Comparison of ENCODE assay signal across 8 cellular contexts in genomic region chr20:45450097-45450818, GRCh38. TPM values are rescaled to one million over a fixed set of nuclear protein-coding genes. Genes with fewer than 3 reads are reported as not detected.
DNase-seq lines count a peak whose midpoint lies in the region; ATAC-seq, FAIRE-seq and TF ChIP-seq lines count a peak whose summit lies in the region.

No MANE protein-coding gene starts in this region.

- TF ChIP-seq CTCF in brain (conservative IDR thresholded peaks at IDR 0.05): peak; percentile 48 to 62
- peak in 5 of 6 experiments; percentile 13 to 58 (median 48) for TF ChIP-seq CTCF in upper lobe of left lung (IDR thresholded peaks at IDR 0.05)

- DNase-seq in Ammon's horn (ENCODE audit: low spot score) (peak; percentile 60), GM12891 (ENCODE audit: insufficient read length, low spot score) (no peak), NCI-H510A treated with DMSO at 0.1 percent for 48 hours (lab: John Stamatoyannopoulos, UW) (peak; percentile 39), left colon (peak in 1 of 2 donors; percentile 21), upper lobe of left lung (peak in 1 of 2 donors; percentile 31)

- H3K4me1 ChIP-seq in upper lobe of left lung: peaks cover 0 to 14% (median 0%) of the 10 kb centered on the region in 4 donors

- TF ChIP-seq POLR2A in GM12891 (IDR thresholded peaks at IDR 0.05; ENCODE audit: low read depth, low read length) (no peak), upper lobe of left lung (IDR thresholded peaks at IDR 0.05) (no peak)

- no peak overlapping the region for H3K27ac Mint-ChIP-seq in brain

- no peaks in the 10 kb centered on the region for H3K36me3 ChIP-seq in upper lobe of left lung

- peaks cover 13% of the 10 kb centered on the region for H3K27me3 Mint-ChIP-seq in brain

- WGBS in upper lobe of left lung, 2 donors: 64 to 70% methylated on average over 3 to 5 of the region's 5 CpGs

- H3K27ac ChIP-seq in upper lobe of left lung: peak overlapping the region in 1 of 4 donors; percentile 36

- H3K27me3 ChIP-seq in upper lobe of left lung: no peaks in the 10 kb centered on the region

- peak; percentile 26 for FAIRE-seq in GM12891 (lab: Jason Lieb, UNC)

- intact Hi-C loops in left colon (cut with DNase I, micrococcal nuclease): no loop called here

- ATAC-seq in left colon (peak; percentile 86), upper lobe of left lung (ENCODE audit: low FRiP score in 2 of 2) (peak; percentile 6 to 82), HG02852 (IDR thresholded peaks at IDR 0.05; ENCODE audit: unreplicated experiment) (no peak), HG02870 (IDR thresholded peaks at IDR 0.05; ENCODE audit: unreplicated experiment) (no peak)

- no peak overlapping the region for H3K4me3 ChIP-seq in upper lobe of left lung

- H3K9me3 Mint-ChIP-seq in brain: no peaks in the 10 kb centered on the region

- no peaks in the 10 kb centered on the region for H3K9me3 ChIP-seq in upper lobe of left lung

- no peaks in the 10 kb centered on the region for H3K36me3 Mint-ChIP-seq in brain

- H3K4me1 Mint-ChIP-seq in brain: no peaks in the 10 kb centered on the region

- H3K4me3 Mint-ChIP-seq in brain: no peak overlapping the region

- no peak for TF ChIP-seq EP300 in upper lobe of left lung (IDR thresholded peaks at IDR 0.05)

TF ChIP-seq in GM12891, 5 proteins besides CTCF, POLR2A, EP300 and RAD21:
- TF ChIP-seq POLR2AphosphoS5 (IDR thresholded peaks at IDR 0.05; ENCODE audit: low read depth, low read length) (no peak), SPI1 (IDR thresholded peaks at IDR 0.05; ENCODE audit: low read depth, low read length) (peak; percentile 62)

RNA-seq across cellular contexts. Expression of gene WFDC2, which starts 19.3 kb away (rescaled TPM):
- polyA plus RNA-seq in GM12891 (2012; ENCODE audit: low read depth, missing spikeins): 1.0 TPM
- 137 TPM for polyA plus RNA-seq in brain (ENCODE audit: insufficient read depth, low read depth, low replicate concordance)
- total RNA-seq in left colon: 100 to 1,000 TPM; 108 to 124 TPM
- 100 to 1,000 TPM in 5 of 6 donors, 10 to 100 TPM in 1; 91.7 to 163 (median 135) TPM for total RNA-seq in upper lobe of left lung

RNA-seq across cellular contexts. Expression of gene PIGT, which starts 34.3 kb away (rescaled TPM):
- polyA plus RNA-seq in GM12891 (2012; ENCODE audit: low read depth, missing spikeins): 26.8 TPM
- polyA plus RNA-seq in brain (ENCODE audit: insufficient read depth, low read depth, low replicate concordance): 224 TPM
- total RNA-seq in left colon: 100 to 1,000 TPM; 122 to 152 TPM
- 10 to 100 TPM; 49.9 to 86.3 (median 63.0) TPM for total RNA-seq in upper lobe of left lung

RNA-seq across cellular contexts. Expression of gene DBNDD2, which starts 42.2 kb away (rescaled TPM):
- polyA plus RNA-seq in GM12891 (2012; ENCODE audit: low read depth, missing spikeins): 1.7 TPM
- 646 TPM for polyA plus RNA-seq in brain (ENCODE audit: insufficient read depth, low read depth, low replicate concordance)
- total RNA-seq in left colon (100 to 1,000 TPM; 123 to 135 TPM), upper lobe of left lung (10 to 100 TPM; 30.4 to 75.4 (median 52.8) TPM)

Comparison
In these comparisons a context has a peak if more than half of its experiments do, and no peak if none do; other contexts are left out.
1. ATAC-seq: peak in left colon (single experiment) and upper lobe of left lung (2 of 2); none in HG02852 (single experiment) and HG02870 (single experiment).